In genomic region chr6:113540491-113540890, GRCh38 we compare ENCODE assay signal across 20 cellular contexts.
DNase-seq lines count a peak whose midpoint lies in the region; ATAC-seq, FAIRE-seq and TF ChIP-seq lines count a peak whose summit lies in the region.
"Had no signal": no experiment of that assay in that cellular context is flagged by ENCODE, and none has a peak within 500 bp of the region (broad histone marks: within the 10 kb centered on the region; RNA-seq: fewer than 3 reads in every experiment).

No MANE protein-coding gene starts in this region.

- DNase-seq in DMS53 (lab: John Stamatoyannopoulos, UW) (peak; percentile 8), DMS53 treated with DMSO at 0.1 percent for 48 hours (lab: John Stamatoyannopoulos, UW; ENCODE audit: unreplicated experiment) (no peak), astrocyte (ENCODE audit: low read depth) (peak; percentile 67), fibroblast of mammary gland (ENCODE audit: low read depth) (peak; percentile 66), NCI-H187 (lab: John Stamatoyannopoulos, UW) (no peak)
- DNase-seq in activated CD4-positive, alpha-beta T cell treated with anti-CD3 and anti-CD28 coated beads, Interleukin-2, amount 50 U/mL, for 4 hours, result no peak
- DNase-seq: HFFc6, MG63, NCI-H1105 treated with DMSO at 0.1 percent for 48 hours, NCI-H2029, NCI-H510A treated with DMSO at 0.1 percent for 48 hours, Peyer's patch had no signal

- H3K9ac ChIP-seq in astrocyte (ENCODE audit: low read length) (no peak overlapping the region), skeletal muscle satellite cell (ENCODE audit: low read depth, low read length) (no peak overlapping the region)
- H3K9ac ChIP-seq: BLaER1 treated with 17β-estradiol and CSF1 and Interleukin-3, amounts not matched to agents 10 nM and 100 nM; KMS-11 had no signal

- H3K36me3 Mint-ChIP-seq in astrocyte (ENCODE audit: low read depth, unreplicated experiment), result no peaks in the 10 kb centered on the region

- H3K9me3 ChIP-seq in astrocyte (ENCODE audit: insufficient read depth, low read depth, low read length), result no peaks in the 10 kb centered on the region
- H3K9me3 ChIP-seq in skeletal muscle satellite cell (replicated peaks; ENCODE audit: low read length), result no peaks in the 10 kb centered on the region
- H3K9me3 ChIP-seq: BLaER1 treated with 17β-estradiol and CSF1 and Interleukin-3, amounts not matched to agents 10 nM and 100 nM; MG63; Peyer's patch had no signal

- no peaks in the 10 kb centered on the region for H4K20me1 ChIP-seq in astrocyte (ENCODE audit: insufficient read depth, low read length)
- H4K20me1 ChIP-seq: BLaER1 treated with 17β-estradiol and CSF1 and Interleukin-3, amounts not matched to agents 10 nM and 100 nM had no signal

- no peaks in the 10 kb centered on the region for H3K9me3 Mint-ChIP-seq in astrocyte (ENCODE audit: unreplicated experiment)
- H3K9me3 Mint-ChIP-seq: GM23338, HFFc6 had no signal

- no peaks in the 10 kb centered on the region for H3K27me3 ChIP-seq in astrocyte (ENCODE audit: insufficient read depth, low read length)
- no peaks in the 10 kb centered on the region for H3K27me3 ChIP-seq in skeletal muscle satellite cell (ENCODE audit: control insufficient read depth, insufficient read depth, low read length)
- H3K27me3 ChIP-seq: BLaER1 treated with 17β-estradiol and CSF1 and Interleukin-3, amounts not matched to agents 10 nM and 100 nM; MG63; Peyer's patch had no signal

- peaks cover 12% of the 10 kb centered on the region for H3K4me1 Mint-ChIP-seq in astrocyte (ENCODE audit: low read depth, unreplicated experiment)

- H3K27ac ChIP-seq in astrocyte (ENCODE audit: low read depth, low read length), result no peak overlapping the region
- H3K27ac ChIP-seq: 22Rv1; BLaER1 treated with 17β-estradiol and CSF1 and Interleukin-3, amounts not matched to agents 10 nM and 100 nM; KMS-11; Peyer's patch had no signal

- H3K4me3 ChIP-seq in astrocyte (ENCODE audit: insufficient read depth, low read depth, low read length), result no peak overlapping the region
- H3K4me3 ChIP-seq in fibroblast of mammary gland (ENCODE audit: control insufficient read depth, low read depth, low read length), result no peak overlapping the region
- no peak overlapping the region for H3K4me3 ChIP-seq in skeletal muscle satellite cell (ENCODE audit: low read length)
- H3K4me3 ChIP-seq: BLaER1 treated with 17β-estradiol and CSF1 and Interleukin-3, amounts not matched to agents 10 nM and 100 nM; GM12878; GM23338; MG63; Peyer's patch had no signal

- TF ChIP-seq CTCF in astrocyte (IDR thresholded peaks at IDR 0.05; ENCODE audit: insufficient read depth, low read depth, low read length) (no peak), fibroblast of mammary gland (conservative IDR thresholded peaks at IDR 0.05; ENCODE audit: control insufficient read depth, insufficient read depth, low read depth, low read length) (no peak)

- no peaks in the 10 kb centered on the region for H3K36me3 ChIP-seq in astrocyte (ENCODE audit: insufficient read depth, low read length)
- H3K36me3 ChIP-seq in skeletal muscle satellite cell (ENCODE audit: insufficient read depth, low read length), result no peaks in the 10 kb centered on the region
- H3K36me3 ChIP-seq: BLaER1 treated with 17β-estradiol and CSF1 and Interleukin-3, amounts not matched to agents 10 nM and 100 nM; MG63; Peyer's patch had no signal

- no peak for ATAC-seq in HG03139 (IDR thresholded peaks at IDR 0.05; ENCODE audit: unreplicated experiment)
- ATAC-seq: GM12878, GM23338 had no signal

- no peaks in the 10 kb centered on the region for H3K79me2 ChIP-seq in astrocyte (ENCODE audit: insufficient read depth, low read length)

- no peak overlapping the region for H3K27ac Mint-ChIP-seq in astrocyte (ENCODE audit: unreplicated experiment)
- H3K27ac Mint-ChIP-seq: GM23338, HFFc6 had no signal

- no peak for FAIRE-seq in astrocyte (lab: Jason Lieb, UNC)
- FAIRE-seq: GM12878, GM19239 had no signal

- H3K4me3 Mint-ChIP-seq in astrocyte (ENCODE audit: unreplicated experiment), result no peak overlapping the region
- H3K4me3 Mint-ChIP-seq: GM23338, HFFc6 had no signal

- no peaks in the 10 kb centered on the region for H3K27me3 Mint-ChIP-seq in astrocyte (ENCODE audit: low read depth, unreplicated experiment)

- H2AFZ ChIP-seq in astrocyte (ENCODE audit: low read depth, low read length), result no peak overlapping the region
- H2AFZ ChIP-seq: GM23338 had no signal

- peak overlapping the region; percentile 4 for H3K4me2 ChIP-seq in astrocyte (ENCODE audit: low read length)
- H3K4me2 ChIP-seq in skeletal muscle satellite cell (ENCODE audit: low read length), result peak overlapping the region; percentile 28
- H3K4me2 ChIP-seq: BLaER1 treated with 17β-estradiol and CSF1 and Interleukin-3, amounts not matched to agents 10 nM and 100 nM; GM23338; KMS-11 had no signal

- peaks cover 9% of the 10 kb centered on the region for H3K4me1 ChIP-seq in astrocyte (ENCODE audit: insufficient read depth, low read length)
- peaks cover 26% of the 10 kb centered on the region for H3K4me1 ChIP-seq in skeletal muscle satellite cell (ENCODE audit: control insufficient read depth, insufficient read depth, low read length)
- H3K4me1 ChIP-seq: BLaER1 treated with 17β-estradiol and CSF1 and Interleukin-3, amounts not matched to agents 10 nM and 100 nM; Peyer's patch had no signal

Comparison
In these comparisons a context has a peak if more than half of its experiments do, and no peak if none do; other contexts are left out.
1. DNase-seq: peak in DMS53 (single experiment), astrocyte (single experiment) and fibroblast of mammary gland (single experiment); none in DMS53 treated with DMSO at 0.1 percent for 48 hours (single experiment), NCI-H187 (0 of 2) and activated CD4-positive, alpha-beta T cell treated with anti-CD3 and anti-CD28 coated beads, Interleukin-2, amount 50 U/mL, for 4 hours (0 of 2).